In the genomic region with DNA sequence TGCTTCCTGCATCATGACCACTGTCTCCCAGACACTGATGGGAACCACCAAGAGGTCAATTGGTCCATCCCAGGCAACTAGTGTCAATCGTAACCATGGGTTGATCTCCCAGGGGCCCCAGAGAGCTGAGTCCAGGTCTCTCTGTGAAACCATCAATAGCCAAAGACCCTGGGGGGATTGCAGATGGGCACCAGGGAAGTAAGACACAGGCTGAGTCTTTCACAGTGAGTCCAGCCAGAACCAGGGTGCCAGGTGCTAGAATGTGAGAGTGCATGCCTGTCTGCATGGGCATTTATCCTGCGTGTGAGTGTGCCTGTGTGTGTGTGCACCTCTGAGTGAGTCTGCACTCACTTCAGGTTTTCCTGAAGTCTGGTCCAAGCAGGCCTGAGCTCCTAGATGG, we compare ENCODE assay signal across 28 cellular contexts.
"Had no signal": no experiment of that assay in that cellular context is flagged by ENCODE, and none has a peak within 500 bp of the region (broad histone marks: within the 10 kb centered on the region; RNA-seq: fewer than 3 reads in every experiment).

No MANE protein-coding gene starts in this region.

- ATAC-seq: naive thymus-derived CD4-positive, alpha-beta T cell; natural killer cell; psoas muscle; right cardiac atrium; right lobe of liver; stimulated activated memory B cell treated with anti-CD40 and anti-IgM and Interleukin-4, amounts not matched to agents 10 μg/mL and 1 μg/mL and 100 μg/mL, for 72 hours; stimulated activated naive CD8-positive, alpha-beta T cell treated with anti-CD3 and anti-CD28 coated beads, Interleukin-15, amount 100 ng/mL, for 72 hours; stimulated activated naive CD8-positive, alpha-beta T cell treated with anti-CD3 and anti-CD28 coated beads, Interleukin-15, Interleukin-2, amounts not matched to agents 100 U/mL and 50 U/mL, for 24 hours; upper lobe of right lung had no signal

- H3K27ac ChIP-seq: neural progenitor cell, ovary, parathyroid adenoma, psoas muscle, right lobe of liver, sigmoid colon, testis, tibial artery, transverse colon, upper lobe of right lung, vagina had no signal

- H3K9me3 Mint-ChIP-seq: naive thymus-derived CD4-positive, alpha-beta T cell; natural killer cell; nephron; neural progenitor cell; stimulated activated memory B cell treated with anti-CD40 and anti-IgM and Interleukin-4, amounts not matched to agents 10 μg/mL and 1 μg/mL and 100 μg/mL, for 72 hours; stimulated activated naive CD8-positive, alpha-beta T cell treated with anti-CD3 and anti-CD28 coated beads, Interleukin-15, amount 100 ng/mL, for 72 hours; type B pancreatic cell had no signal

- H3K27me3 ChIP-seq: neural progenitor cell, ovary, right lobe of liver, sigmoid colon, testis, tibial artery, transverse colon, upper lobe of right lung, vagina had no signal

- H3K4me1 ChIP-seq: parathyroid adenoma, psoas muscle, right lobe of liver, sigmoid colon, testis, tibial artery, transverse colon, upper lobe of right lung, vagina had no signal

- H3K27me3 Mint-ChIP-seq: type B pancreatic cell had no signal

- FAIRE-seq: small intestine had no signal

- H3K4me1 Mint-ChIP-seq: natural killer cell; nephron; stimulated activated memory B cell treated with anti-CD40 and anti-IgM and Interleukin-4, amounts not matched to agents 10 μg/mL and 1 μg/mL and 100 μg/mL, for 72 hours; stimulated activated naive CD8-positive, alpha-beta T cell treated with anti-CD3 and anti-CD28 coated beads, Interleukin-15, amount 100 ng/mL, for 72 hours had no signal

- H3K4me3 ChIP-seq: neural progenitor cell, ovary, psoas muscle, right lobe of liver, sigmoid colon, testis, tibial artery, transverse colon, upper lobe of right lung, vagina had no signal

- DNase-seq: naive thymus-derived CD4-positive, alpha-beta T cell; natural killer cell; occipital lobe; ovary; posterior cingulate gyrus; psoas muscle; right cardiac atrium; right lobe of liver; sigmoid colon; small intestine; stimulated activated CD4-positive, alpha-beta T cell treated with anti-CD3 and anti-CD28 coated beads, Interleukin-1b, Interleukin-23, amount 100 ng/mL, for 48 hours; stimulated activated CD4-positive, alpha-beta T cell treated with anti-CD3 and anti-CD28 coated beads, Interleukin-4, amount 100 ng/mL, for 1 hour; stimulated activated CD4-positive, alpha-beta T cell treated with anti-CD3 and anti-CD28 coated beads, Interleukin-4, amount 100 ng/mL, for 4 hours; stimulated activated CD8-positive, alpha-beta memory T cell treated with anti-CD3 and anti-CD28 coated beads, Interleukin-4, amount 100 ng/mL, for 48 hours; stimulated activated naive CD4-positive, alpha-beta T cell; stimulated activated naive CD8-positive, alpha-beta T cell treated with anti-CD3 and anti-CD28 coated beads, Interleukin-15, amount 100 ng/mL, for 72 hours; stimulated activated naive CD8-positive, alpha-beta T cell treated with anti-CD3 and anti-CD28 coated beads, Interleukin-15, Interleukin-2, amounts not matched to agents 100 U/mL and 50 U/mL, for 24 hours; testis; tibial artery; transverse colon; upper lobe of right lung had no signal

- H3K27ac Mint-ChIP-seq: naive thymus-derived CD4-positive, alpha-beta T cell; nephron; neural progenitor cell; progenitor cell of endocrine pancreas; stimulated activated memory B cell treated with anti-CD40 and anti-IgM and Interleukin-4, amounts not matched to agents 10 μg/mL and 1 μg/mL and 100 μg/mL, for 72 hours; type B pancreatic cell had no signal

- H3K36me3 Mint-ChIP-seq: naive thymus-derived CD4-positive, alpha-beta T cell; stimulated activated memory B cell treated with anti-CD40 and anti-IgM and Interleukin-4, amounts not matched to agents 10 μg/mL and 1 μg/mL and 100 μg/mL, for 72 hours had no signal

- H3K4me3 Mint-ChIP-seq: naive thymus-derived CD4-positive, alpha-beta T cell; natural killer cell; nephron; neural progenitor cell; stimulated activated memory B cell treated with anti-CD40 and anti-IgM and Interleukin-4, amounts not matched to agents 10 μg/mL and 1 μg/mL and 100 μg/mL, for 72 hours; stimulated activated naive CD8-positive, alpha-beta T cell treated with anti-CD3 and anti-CD28 coated beads, Interleukin-15, amount 100 ng/mL, for 72 hours; type B pancreatic cell had no signal

- H3K9me3 ChIP-seq: ovary, psoas muscle, right lobe of liver, sigmoid colon, testis, tibial artery, transverse colon, upper lobe of right lung, vagina had no signal

- H3K36me3 ChIP-seq: neural progenitor cell, ovary, right lobe of liver, sigmoid colon, tibial artery, transverse colon, upper lobe of right lung, vagina had no signal
